Comparison of ENCODE assay signal across 1 cellular context in the genomic region with DNA sequence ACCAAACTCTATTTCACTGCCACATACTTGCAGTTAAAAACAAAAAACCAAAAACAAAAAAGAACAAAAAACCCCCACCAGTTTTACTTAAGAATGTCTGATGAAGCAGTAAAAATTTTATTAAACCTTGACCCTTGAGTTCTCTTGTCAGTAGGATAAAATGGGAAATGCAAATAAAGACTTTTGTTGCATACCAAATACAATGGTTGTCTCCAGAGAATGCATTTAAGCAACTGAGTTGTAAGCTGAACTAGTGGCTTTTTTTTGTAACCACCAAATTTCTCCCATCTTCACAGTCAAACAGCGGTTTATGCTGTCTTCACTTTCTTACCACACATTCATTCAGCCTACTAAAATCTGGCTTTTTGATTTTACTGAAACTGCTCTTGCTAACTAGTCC.
A peak's percentile ranks its signal among the peaks of the same experiment; 100 is the strongest.
TF ChIP-seq lines count a peak whose summit lies in the region.

No MANE protein-coding gene starts in this region.

TF ChIP-seq in GM12878, 131 proteins besides CTCF, POLR2A, EP300 and RAD21 (continued from another document):
- TF ChIP-seq USF1 (IDR thresholded peaks at IDR 0.05; ENCODE audit: borderline replicate concordance, extremely low read length, insufficient read depth, low read depth, low read length) (no peak), ZNF24 (IDR thresholded peaks at IDR 0.05) (peak; percentile 45; the same call in 1 of the 2 replicates), CHD1 (IDR thresholded peaks at IDR 0.05; ENCODE audit: low read depth, low read length) (no peak)
- TF ChIP-seq, protein P1, sequence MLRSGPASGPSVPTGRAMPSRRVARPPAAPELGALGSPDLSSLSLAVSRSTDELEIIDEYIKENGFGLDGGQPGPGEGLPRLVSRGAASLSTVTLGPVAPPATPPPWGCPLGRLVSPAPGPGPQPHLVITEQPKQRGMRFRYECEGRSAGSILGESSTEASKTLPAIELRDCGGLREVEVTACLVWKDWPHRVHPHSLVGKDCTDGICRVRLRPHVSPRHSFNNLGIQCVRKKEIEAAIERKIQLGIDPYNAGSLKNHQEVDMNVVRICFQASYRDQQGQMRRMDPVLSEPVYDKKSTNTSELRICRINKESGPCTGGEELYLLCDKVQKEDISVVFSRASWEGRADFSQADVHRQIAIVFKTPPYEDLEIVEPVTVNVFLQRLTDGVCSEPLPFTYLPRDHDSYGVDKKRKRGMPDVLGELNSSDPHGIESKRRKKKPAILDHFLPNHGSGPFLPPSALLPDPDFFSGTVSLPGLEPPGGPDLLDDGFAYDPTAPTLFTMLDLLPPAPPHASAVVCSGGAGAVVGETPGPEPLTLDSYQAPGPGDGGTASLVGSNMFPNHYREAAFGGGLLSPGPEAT (IDR thresholded peaks at IDR 0.05; ENCODE audit: low read depth) = 0 out of 2 replicates have a peak, but pooled peaks have one; percentile 16
